Comparison of ENCODE assay signal across 26 cellular contexts in genomic region chr19:2997720-2998119, GRCh38. TPM values are rescaled to one million over a fixed set of nuclear protein-coding genes. Genes with fewer than 3 reads are reported as not detected.
"Had no signal": no experiment of that assay in that cellular context is flagged by ENCODE, and none has a peak within 500 bp of the region (broad histone marks: within the 10 kb centered on the region; RNA-seq: fewer than 3 reads in every experiment).

No MANE protein-coding gene starts in this region.

- H2AFZ ChIP-seq: PC-9 had no signal

- H3K9me3 Mint-ChIP-seq: IgD-negative memory B cell had no signal

- DNase-seq: KBM-7, MV-4-11, NCI-H1048, NCI-H1105, NCI-H1417, NCI-H1436 treated with DMSO at 0.1 percent for 48 hours, NCI-H1694, NCI-H187 treated with DMSO at 0.1 percent for 48 hours, NCI-H2029 treated with DMSO at 0.1 percent for 48 hours, NCI-H2107, NCI-H226, NCI-H446, NCI-H510A, NCI-H524 treated with DMSO at 0.1 percent for 48 hours, NCI-H69, NCI-H774, Peyer's patch, Right ventricle myocardium superior, SIG-M5 had no signal

- H3K4me1 Mint-ChIP-seq: IgD-negative memory B cell had no signal

- H3K36me3 Mint-ChIP-seq: IgD-negative memory B cell had no signal

- H3K27me3 ChIP-seq: Peyer's patch, SJSA1 had no signal

- H3K4me3 Mint-ChIP-seq: IgD-negative memory B cell had no signal

- H3K4me2 ChIP-seq: PC-9 had no signal

- H3K27ac ChIP-seq: PC-9, Peyer's patch, SJSA1, SK-N-MC had no signal

- H3K9me3 ChIP-seq: Peyer's patch, SJSA1 had no signal

- H3K4me1 ChIP-seq: Peyer's patch, SJSA1 had no signal

- H3K4me3 ChIP-seq: PC-9, Peyer's patch, SJSA1, SK-N-MC had no signal

- ATAC-seq: HepG2 had no signal

- H3K27ac Mint-ChIP-seq: IgD-negative memory B cell had no signal

- H3K36me3 ChIP-seq: Peyer's patch, SJSA1 had no signal

RNA-seq across cellular contexts. Expression of gene TLE6, which starts 20.4 kb away (rescaled TPM):
- total RNA-seq: HT1080 had no signal

RNA-seq across cellular contexts. Expression of gene TLE2, which starts 31.4 kb away (rescaled TPM):
- total RNA-seq: HT1080, RPMI7951 had no signal

RNA-seq across cellular contexts. Expression of gene ZNF77, which starts 52.9 kb away (rescaled TPM):
- total RNA-seq: HT1080 had no signal
